16 cellular contexts compared by ENCODE assay signal in the genomic region with DNA sequence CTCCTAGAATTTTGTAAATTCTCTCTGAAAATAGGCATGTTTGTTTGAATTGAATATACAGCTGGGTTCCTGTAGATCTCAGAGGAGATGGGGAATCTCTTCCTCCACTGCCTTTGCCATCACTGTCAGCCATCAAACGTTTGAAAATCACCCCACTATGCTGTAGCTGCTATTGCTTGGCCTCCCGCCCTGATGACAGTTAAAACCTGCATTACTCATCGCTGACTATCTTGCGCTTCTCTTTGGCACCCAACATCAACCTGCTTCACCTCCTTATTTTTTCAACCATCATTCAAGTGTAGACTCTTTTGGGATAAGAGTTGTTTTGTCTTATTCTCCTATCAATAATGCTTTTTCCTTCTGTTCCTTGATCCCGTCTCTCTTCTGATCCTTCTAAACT.
DNase-seq lines count a peak whose midpoint lies in the region; TF ChIP-seq lines count a peak whose summit lies in the region.
"Had no signal": no experiment of that assay in that cellular context is flagged by ENCODE, and none has a peak within 500 bp of the region (broad histone marks: within the 10 kb centered on the region; RNA-seq: fewer than 3 reads in every experiment).

No MANE protein-coding gene starts in this region.

- H3K27me3 ChIP-seq in dorsolateral prefrontal cortex (no peaks in the 10 kb centered on the region), esophagus muscularis mucosa (no peaks in the 10 kb centered on the region)
- H3K27me3 ChIP-seq: BLaER1 had no signal

- WGBS in esophagus muscularis mucosa: 80% methylated on average over 5 of the region's 5 CpGs

- no peak overlapping the region for H3K4me3 ChIP-seq in dorsolateral prefrontal cortex
- no peak overlapping the region for H3K4me3 ChIP-seq in esophagus muscularis mucosa
- H3K4me3 ChIP-seq: BLaER1, K562 had no signal

- DNase-seq in ELR (ENCODE audit: low read depth) (peak; percentile 24), HT1080 (ENCODE audit: low read depth) (peak; percentile 36), dorsolateral prefrontal cortex (no peak), kidney tubule cell (ENCODE audit: low spot score) (peak; percentile 2), NCI-H1417 treated with DMSO at 0.1 percent for 48 hours (lab: John Stamatoyannopoulos, UW) (no peak), esophagus muscularis mucosa (ENCODE audit: extremely low spot score) (no peak), COLO668 (lab: John Stamatoyannopoulos, UW; ENCODE audit: unreplicated experiment) (no peak)
- DNase-seq in activated CD4-positive, alpha-beta T cell treated with anti-CD3 and anti-CD28 coated beads for 48 hours: no peak
- DNase-seq: AML-193; CD8-positive, alpha-beta memory T cell; DMS53; GOT3; H9 had no signal

- no peak for TF ChIP-seq POLR2A in esophagus muscularis mucosa (IDR thresholded peaks at IDR 0.05; ENCODE audit: low read depth)

- no peak for TF ChIP-seq EP300 in esophagus muscularis mucosa (IDR thresholded peaks at IDR 0.05)

- H3K36me3 ChIP-seq in esophagus muscularis mucosa: no peaks in the 10 kb centered on the region
- H3K36me3 ChIP-seq: BLaER1 had no signal

- intact Hi-C loops in dorsolateral prefrontal cortex (cut with DNase I): loop anchor here in 1 of 2 donors (10.0 kb wide), 1 partner anchor 131 kb away; the partner anchor contains the start of gene SNCA
- intact Hi-C loops in esophagus muscularis mucosa (cut with DNase I): no loop called here

- peak overlapping the region in 39 of 59 donors; percentile 4 to 77 (median 49) for H3K27ac ChIP-seq in dorsolateral prefrontal cortex
- H3K27ac ChIP-seq in esophagus muscularis mucosa (replicated peaks in 1 of 4): no peak overlapping the region
- H3K27ac ChIP-seq: BLaER1, HL-60 had no signal

- H3K4me1 ChIP-seq in esophagus muscularis mucosa: no peaks in the 10 kb centered on the region
- H3K4me1 ChIP-seq: BLaER1 had no signal

- H3K9me3 ChIP-seq in esophagus muscularis mucosa: no peaks in the 10 kb centered on the region
- H3K9me3 ChIP-seq: BLaER1 had no signal

- TF ChIP-seq CTCF in dorsolateral prefrontal cortex (IDR thresholded peaks at IDR 0.05 in 54 of 56, conservative IDR thresholded peaks at IDR 0.05 in 2 of 56; ENCODE audit: low read depth in 1 of 56, partially characterized antibody in 56 of 56): no peak
- no peak for TF ChIP-seq CTCF in esophagus muscularis mucosa (IDR thresholded peaks at IDR 0.05)

Comparison
In these comparisons a context has a peak if more than half of its experiments do, and no peak if none do; other contexts are left out.
1. DNase-seq: peak in ELR (single experiment), HT1080 (single experiment) and kidney tubule cell (single experiment); none in dorsolateral prefrontal cortex (0 of 10), activated CD4-positive, alpha-beta T cell treated with anti-CD3 and anti-CD28 coated beads for 48 hours (single experiment), NCI-H1417 treated with DMSO at 0.1 percent for 48 hours (single experiment), esophagus muscularis mucosa (single experiment) and COLO668 (single experiment).
2. H3K27ac ChIP-seq: peak in dorsolateral prefrontal cortex (39 of 59); none in esophagus muscularis mucosa (0 of 4).